20 cellular contexts compared by ENCODE assay signal in the genomic region with DNA sequence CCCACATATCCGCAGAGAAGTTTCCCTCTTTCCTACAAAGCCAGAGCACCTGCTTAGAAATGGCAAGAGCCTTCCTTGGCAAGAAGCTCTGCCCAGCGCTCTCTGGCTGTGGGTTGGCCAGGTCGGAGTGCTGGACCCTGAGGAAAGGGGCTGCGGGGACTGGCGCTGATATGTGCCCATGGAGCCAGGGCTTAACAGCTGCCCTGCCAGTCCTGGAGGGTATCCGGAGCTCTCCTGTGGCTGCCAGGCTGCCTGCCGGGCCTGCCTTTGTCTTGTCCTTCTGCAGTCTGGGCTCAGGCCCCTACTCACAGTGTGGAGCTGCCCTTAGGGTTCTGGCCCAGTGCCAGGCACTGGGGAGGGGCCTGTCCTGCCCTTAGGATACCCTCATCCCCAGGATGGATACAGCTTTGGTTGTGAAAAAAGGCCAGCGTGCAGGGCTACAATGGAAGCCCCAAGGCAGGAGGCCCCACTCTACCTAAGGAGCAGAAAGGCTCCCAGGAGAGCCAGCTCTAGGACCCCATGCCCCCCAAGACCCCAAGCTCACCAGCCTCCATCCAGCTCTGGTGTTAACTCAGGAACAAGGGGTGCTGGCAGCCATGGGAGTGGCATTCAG. TPM values are rescaled to one million over a fixed set of nuclear protein-coding genes. Genes with fewer than 3 reads are reported as not detected.
DNase-seq lines count a peak whose midpoint lies in the region; ATAC-seq, FAIRE-seq and TF ChIP-seq lines count a peak whose summit lies in the region.
"Had no signal": no experiment of that assay in that cellular context is flagged by ENCODE, and none has a peak within 500 bp of the region (broad histone marks: within the 10 kb centered on the region; RNA-seq: fewer than 3 reads in every experiment).

No MANE protein-coding gene starts in this region.

- H2BK20ac ChIP-seq in H1 (ENCODE audit: low read length): no peak overlapping the region

- H3K4me2 ChIP-seq in H1 (ENCODE audit: insufficient read depth in 1 of 2, low read depth in 2 of 2, low read length in 2 of 2): no peak overlapping the region
- H3K4me2 ChIP-seq in OCI-LY7 (ENCODE audit: low read length): no peak overlapping the region

- H3K23ac ChIP-seq in H1 (ENCODE audit: insufficient read length): no peak overlapping the region

- no peak for TF ChIP-seq RAD21 in H1 (IDR thresholded peaks at IDR 0.05 in 1 of 2, conservative IDR thresholded peaks at IDR 0.05 in 1 of 2; ENCODE audit: low read depth in 2 of 2, low read length in 2 of 2)

- H2BK5ac ChIP-seq in H1 (ENCODE audit: low read depth, low read length): no peak overlapping the region

- peaks cover 0 to 3% of the 10 kb centered on the region in 2 experiments; a peak in 1 of 4 replicates for H3K9me3 ChIP-seq in H1 (ENCODE audit: insufficient read depth in 2 of 2, low read depth in 1 of 2, low read length in 1 of 2)
- peaks cover 4% of the 10 kb centered on the region; the same call in 1 of the 2 replicates for H3K9me3 ChIP-seq in OCI-LY7 (ENCODE audit: low read length)
- H3K9me3 ChIP-seq: ascending aorta, SJSA1 had no signal

- H3K18ac ChIP-seq in H1 (ENCODE audit: extremely low read depth, low read length): no peak overlapping the region

- H3K79me2 ChIP-seq in H1 (ENCODE audit: control insufficient read depth in 1 of 2, insufficient read depth in 2 of 2, low read length in 2 of 2) (no peaks in the 10 kb centered on the region), OCI-LY7 (ENCODE audit: insufficient read depth, low read depth, low read length) (no peaks in the 10 kb centered on the region)

- H2AK5ac ChIP-seq in H1 (ENCODE audit: low read depth, low read length): no peak overlapping the region

- no peak overlapping the region for H3K14ac ChIP-seq in H1 (ENCODE audit: insufficient read length)

- H3K27me3 ChIP-seq in H1 (replicated peaks in 1 of 4; ENCODE audit: control insufficient read depth in 3 of 4, extremely low read depth in 1 of 4, insufficient read depth in 3 of 4, low read length in 3 of 4): no peaks in the 10 kb centered on the region
- H3K27me3 ChIP-seq: ascending aorta, SJSA1 had no signal

- H4K8ac ChIP-seq in H1 (ENCODE audit: extremely low read depth, insufficient read depth, low read length): no peak overlapping the region

- FAIRE-seq in H1 (lab: Jason Lieb, UNC): no peak
- FAIRE-seq: urothelium cell line had no signal

- H2BK15ac ChIP-seq in H1 (ENCODE audit: low read length): no peak overlapping the region

- H3K4ac ChIP-seq in H1 (replicated peaks; ENCODE audit: insufficient read length, low read depth, low read length): no peak overlapping the region

- CTCF ChIA-PET in H1 (lab: Charles Lee; ENCODE audit: partially characterized antibody): interaction anchor here (0.5 to 2.3 kb wide), 7 partner anchors 10 to 438 kb away, joined by 3 to 11 read pairs (median 4); no protein-coding TSS in a partner anchor
- CTCF ChIA-PET in OCI-LY7 (lab: Charles Lee; ENCODE audit: unreplicated experiment): no interaction called here

- H3K79me1 ChIP-seq in H1 (ENCODE audit: low read depth, low read length): peaks cover 2% of the 10 kb centered on the region; the same call in 1 of the 2 replicates

- DNase-seq in NCI-H1417 (lab: John Stamatoyannopoulos, UW) (peak in 2 of 3 experiments; percentile 74 to 85), NCI-H1417 treated with DMSO at 0.1 percent for 48 hours (lab: John Stamatoyannopoulos, UW) (no peak), NCI-H2196 treated with DMSO at 0.1 percent for 48 hours (lab: John Stamatoyannopoulos, UW; ENCODE audit: unreplicated experiment) (peak; percentile 85), H1 (ENCODE audit: low read depth in 1 of 2, low spot score in 2 of 2) (no peak), AG20443 (ENCODE audit: low spot score) (no peak), OCI-LY7 (ENCODE audit: low spot score) (no peak)
- DNase-seq in stimulated activated naive B cell treated with anti-CD40 and anti-IgM and Interleukin-4, amounts not matched to agents 10 μg/mL and 1 μg/mL and 100 μg/mL, for 72 hours: no peak
- DNase-seq: activated CD8-positive, alpha-beta memory T cell treated with anti-CD3 and anti-CD28 coated beads for 24 hours; activated effector memory CD4-positive, alpha-beta T cell treated with Interleukin-2 at 50 U/mL for 16 hours; Calu3; GOT3; IMR-90; left colon; naive B cell; NCI-H1694 treated with DMSO at 0.1 percent for 48 hours had no signal

- no peak for TF ChIP-seq CTCF in H1 (IDR thresholded peaks at IDR 0.05; ENCODE audit: control extremely low read depth in 1 of 3, insufficient read depth in 1 of 3, low read depth in 1 of 3, low read length in 3 of 3)
- no peak for TF ChIP-seq CTCF in OCI-LY7 (conservative IDR thresholded peaks at IDR 0.05; ENCODE audit: low read length)

- POLR2A ChIA-PET in H1 (lab: Charles Lee; ENCODE audit: partially characterized antibody): interaction anchor here (1.3 to 1.6 kb wide), 2 partner anchors 59 to 224 kb away, joined by 3 to 4 read pairs; no protein-coding TSS in a partner anchor
- POLR2A ChIA-PET in OCI-LY7 (lab: Charles Lee): interaction anchor here (1.1 kb wide), 1 partner anchor 19 kb away, joined by 3 read pairs; no protein-coding TSS in a partner anchor

- H3K9ac ChIP-seq in H1 (replicated peaks in 1 of 4; ENCODE audit: extremely low read depth in 1 of 4, low read depth in 3 of 4, low read length in 3 of 4): no peak overlapping the region

- no peak overlapping the region for H3K27ac ChIP-seq in H1 (ENCODE audit: low read depth, low read length)
- no peak overlapping the region for H3K27ac ChIP-seq in OCI-LY7 (ENCODE audit: low read depth, low read length, poor library complexity, severe bottlenecking)
- H3K27ac ChIP-seq: ascending aorta, SJSA1 had no signal

- peaks cover 8 to 22% of the 10 kb centered on the region in 2 donors for H3K4me1 Mint-ChIP-seq in stimulated activated naive B cell treated with anti-CD40 and anti-IgM and Interleukin-4, amounts not matched to agents 10 μg/mL and 1 μg/mL and 100 μg/mL, for 72 hours

- no peak overlapping the region for H3K56ac ChIP-seq in H1 (replicated peaks; ENCODE audit: insufficient read length, low read depth, low read length)

- no peak overlapping the region for H2BK12ac ChIP-seq in H1 (ENCODE audit: low read depth, low read length)

- no peak overlapping the region for H3K4me3 ChIP-seq in H1 (ENCODE audit: extremely low read depth in 1 of 4, insufficient read depth in 2 of 4, low read depth in 3 of 4, low read length in 4 of 4)
- H3K4me3 ChIP-seq in OCI-LY7 (ENCODE audit: low read depth, low read length, poor library complexity, severe bottlenecking): no peak overlapping the region
- H3K4me3 ChIP-seq: ascending aorta, SJSA1 had no signal

- no peak overlapping the region for H4K91ac ChIP-seq in H1 (replicated peaks; ENCODE audit: insufficient read length, low read length)

- H3K9me3 Mint-ChIP-seq in stimulated activated naive B cell treated with anti-CD40 and anti-IgM and Interleukin-4, amounts not matched to agents 10 μg/mL and 1 μg/mL and 100 μg/mL, for 72 hours: peaks cover 3 to 6% of the 10 kb centered on the region in 2 donors
- H3K9me3 Mint-ChIP-seq: dendritic cell treated with granulocyte-macrophage colony-stimulating factor and Interleukin-4, amounts not matched to agents 40 ng/mL and 50 ng/mL, for 4 days had no signal

- no peak for TF ChIP-seq EP300 in H1 (IDR thresholded peaks at IDR 0.05; ENCODE audit: borderline replicate concordance in 1 of 2, low read depth in 2 of 2, low read length in 2 of 2)

- no peaks in the 10 kb centered on the region for H3K23me2 ChIP-seq in H1 (ENCODE audit: low read depth, low read length)

- no peak for ATAC-seq in stimulated activated naive B cell treated with anti-CD40 and anti-IgM and Interleukin-4, amounts not matched to agents 10 μg/mL and 1 μg/mL and 100 μg/mL, for 72 hours (replicated peaks)
- no peak for ATAC-seq in GM18520 (IDR thresholded peaks at IDR 0.05; ENCODE audit: unreplicated experiment)
- ATAC-seq: left colon had no signal

- peaks cover 0 to 14% (median 3%) of the 10 kb centered on the region in 4 experiments; a peak in 5 of 8 replicates for H3K36me3 ChIP-seq in H1 (ENCODE audit: control insufficient read depth in 2 of 4, insufficient read depth in 4 of 4, low read length in 3 of 4)
- peaks cover 17% of the 10 kb centered on the region; the same call in 1 of the 2 replicates for H3K36me3 ChIP-seq in OCI-LY7 (ENCODE audit: insufficient read depth, low read length)
- H3K36me3 ChIP-seq: ascending aorta had no signal

- no peak overlapping the region for H4K5ac ChIP-seq in H1 (ENCODE audit: insufficient read length, low read depth, low read length)

- peaks cover 0 to 6% (median 4%) of the 10 kb centered on the region in 4 experiments; a peak in 1 of 7 replicates for H3K4me1 ChIP-seq in H1 (replicated peaks in 1 of 4; ENCODE audit: control insufficient read depth in 3 of 4, insufficient read depth in 4 of 4, low read length in 3 of 4)
- peaks cover 4% of the 10 kb centered on the region for H3K4me1 ChIP-seq in OCI-LY7 (ENCODE audit: insufficient read depth, low read length, poor library complexity, severe bottlenecking)

- H2AFZ ChIP-seq in H1 (ENCODE audit: low read length) (no peak overlapping the region), OCI-LY7 (ENCODE audit: low read length) (no peak overlapping the region)

- TF ChIP-seq POLR2A in H1 (IDR thresholded peaks at IDR 0.05; ENCODE audit: control extremely low read depth in 1 of 2, low read depth in 2 of 2, low read length in 2 of 2): no peak

- no peak overlapping the region for H2BK120ac ChIP-seq in H1 (replicated peaks; ENCODE audit: low read depth, low read length)

- WGBS in H1 (ENCODE audit: extremely low coverage in 1 of 2, insufficient coverage in 1 of 2, insufficient read length in 1 of 2, insufficient replicate concordance in 2 of 2, low coverage in 1 of 2, low lambda C conversion rate in 2 of 2, missing lambda C conversion rate in 1 of 2), 2 experiments: 79% methylated on average over 8 of the region's 8 CpGs; no CpG with 5 or more reads in 1 of the 2 experiments

- peaks cover 39 to 51% of the 10 kb centered on the region in 2 donors for H3K36me3 Mint-ChIP-seq in stimulated activated naive B cell treated with anti-CD40 and anti-IgM and Interleukin-4, amounts not matched to agents 10 μg/mL and 1 μg/mL and 100 μg/mL, for 72 hours

- peak overlapping the region; percentile 37 for H3K27ac Mint-ChIP-seq in stimulated activated naive B cell treated with anti-CD40 and anti-IgM and Interleukin-4, amounts not matched to agents 10 μg/mL and 1 μg/mL and 100 μg/mL, for 72 hours
- H3K27ac Mint-ChIP-seq: dendritic cell treated with granulocyte-macrophage colony-stimulating factor and Interleukin-4, amounts not matched to agents 40 ng/mL and 50 ng/mL, for 4 days had no signal

- peaks cover 1 to 5% of the 10 kb centered on the region in 2 experiments for H4K20me1 ChIP-seq in H1 (replicated peaks in 1 of 2; ENCODE audit: control insufficient read depth in 1 of 2, insufficient read depth in 2 of 2, low read length in 2 of 2)
- no peaks in the 10 kb centered on the region for H4K20me1 ChIP-seq in OCI-LY7 (ENCODE audit: insufficient read depth, low read length)

- no peaks in the 10 kb centered on the region for H3K27me3 Mint-ChIP-seq in stimulated activated naive B cell treated with anti-CD40 and anti-IgM and Interleukin-4, amounts not matched to agents 10 μg/mL and 1 μg/mL and 100 μg/mL, for 72 hours
- H3K27me3 Mint-ChIP-seq: naive B cell had no signal

- no peak overlapping the region for H3K4me3 Mint-ChIP-seq in stimulated activated naive B cell treated with anti-CD40 and anti-IgM and Interleukin-4, amounts not matched to agents 10 μg/mL and 1 μg/mL and 100 μg/mL, for 72 hours
- H3K4me3 Mint-ChIP-seq: dendritic cell treated with granulocyte-macrophage colony-stimulating factor and Interleukin-4, amounts not matched to agents 40 ng/mL and 50 ng/mL, for 4 days had no signal

- intact Hi-C loops in OCI-LY7 (cut with micrococcal nuclease; ENCODE audit: unreplicated experiment): no loop called here

- no TSS peak for BruUV-seq in OCI-LY7 (replicated peaks; lab: Mats Ljungman, UMichigan)

- H3K9me2 ChIP-seq in OCI-LY7 (ENCODE audit: insufficient read depth, low read length): no peaks in the 10 kb centered on the region

RNA-seq across cellular contexts. Expression of a gene that starts 43.4 kb away (rescaled TPM):
- total RNA-seq in H1 (2021; fragmentation: NEBNext Ultra II Directional; extraction: Animal tissue kit (Norgen Biotek cat#: 25700)): 2.6 and 3.1 TPM in 2 replicates
- 1.3 and 1.9 TPM in 2 replicates for polyA plus RNA-seq in H1 (2011; rRNA removed)
- 1.8 TPM for polyA plus RNA-seq in H1 (2011; cell fraction: cytosol; rRNA removed)
- 2.7 TPM for polyA plus RNA-seq in H1 (2011; cell fraction: nucleus; rRNA removed)
- 1.0 to 2.5 TPM (median 1.8 TPM) in 4 replicates for polyA plus RNA-seq in H1 (2012, experiment 1 of 2)
- polyA plus RNA-seq in H1 (2012, experiment 2 of 2): 1.8 TPM
- polyA plus RNA-seq in H1 (2013, experiment 1 of 2): 1.8 TPM
- polyA plus RNA-seq in H1 (2013, experiment 2 of 2): 0.81 TPM
- 1.0 and 1.6 TPM in 2 replicates for polyA minus RNA-seq in H1 (2011; rRNA and poly(A)+ RNA removed)
- 1.8 TPM for polyA minus RNA-seq in H1 (2011; cell fraction: cytosol; rRNA and poly(A)+ RNA removed)
- polyA minus RNA-seq in H1 (2011; cell fraction: nucleus; rRNA and poly(A)+ RNA removed): 3.0 TPM
- total RNA-seq in OCI-LY7 (2014; rRNA removed; shearing (Covaris generic)): 0.06 and 0.08 TPM in 2 replicates
- 0.80 TPM in 1 of 2 replicates, not detected in the other for total RNA-seq in OCI-LY7 (2022)

Comparison
In these comparisons a context has a peak if more than half of its experiments do, and no peak if none do; other contexts are left out.
1. DNase-seq: peak in NCI-H1417 (2 of 3) and NCI-H2196 treated with DMSO at 0.1 percent for 48 hours (single experiment); none in NCI-H1417 treated with DMSO at 0.1 percent for 48 hours (single experiment), H1 (0 of 2), stimulated activated naive B cell treated with anti-CD40 and anti-IgM and Interleukin-4, amounts not matched to agents 10 μg/mL and 1 μg/mL and 100 μg/mL, for 72 hours (single experiment), AG20443 (single experiment) and OCI-LY7 (single experiment).